ENCODE assay signal across 15 cellular contexts in the genomic region with DNA sequence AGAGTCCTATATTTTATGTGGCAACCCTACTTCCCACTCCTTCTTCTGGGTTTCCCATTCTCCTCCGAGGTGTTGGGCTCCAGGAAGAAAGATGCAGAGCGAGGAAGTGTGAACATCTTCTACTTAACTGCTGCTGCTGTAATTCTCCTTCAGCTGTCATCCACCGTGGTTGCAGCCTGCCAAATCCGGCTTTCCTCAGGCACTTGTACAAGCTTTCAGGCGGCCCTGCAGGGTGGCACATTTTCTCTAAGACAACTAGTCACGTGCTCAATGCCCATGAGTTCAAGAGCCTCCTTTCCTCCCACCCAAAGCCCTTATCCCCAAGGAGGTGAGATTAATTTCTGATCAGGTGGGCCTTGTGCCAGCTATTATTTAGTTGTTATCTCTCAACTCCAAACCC.
"Had no signal": no experiment of that assay in that cellular context is flagged by ENCODE, and none has a peak within 500 bp of the region (broad histone marks: within the 10 kb centered on the region; RNA-seq: fewer than 3 reads in every experiment).

No MANE protein-coding gene starts in this region.

- H3K36me3 ChIP-seq: neutrophil, spleen, tibial nerve had no signal

- H3K4me1 ChIP-seq: spleen, tibial nerve had no signal

- ATAC-seq: sciatic nerve; stimulated activated memory B cell treated with anti-CD40 and anti-IgM and Interleukin-4, amounts not matched to agents 10 μg/mL and 1 μg/mL and 100 μg/mL, for 72 hours; T-cell had no signal

- H3K27me3 ChIP-seq: hepatocyte, neutrophil, tibial nerve had no signal

- DNase-seq: activated CD4-positive, alpha-beta T cell treated with anti-CD3 and anti-CD28 coated beads for 48 hours; activated naive CD4-positive, alpha-beta T cell treated with anti-CD3 and anti-CD28 coated beads for 36 hours; dermis blood vessel endothelial cell; endodermal cell; erythroblast; spleen; stimulated activated CD4-positive, alpha-beta T cell treated with anti-CD3 and anti-CD28 coated beads, Interleukin-1b, Interleukin-23, amount 100 ng/mL, for 48 hours; T-cell; T1000 had no signal

- H3K4me3 ChIP-seq: hepatocyte, spleen, tibial nerve had no signal

- H3K27ac ChIP-seq: hepatocyte, neutrophil, spleen, tibial nerve, VCaP had no signal

- H3K9me3 ChIP-seq: neutrophil had no signal
